ENCODE assay signal across 1 cellular context in genomic region chr9:136728080-136728547, GRCh38.
A peak's percentile ranks its signal among the peaks of the same experiment; 100 is the strongest.
TF ChIP-seq lines count a peak whose summit lies in the region.

No MANE protein-coding gene starts in this region.

TF ChIP-seq in WTC11, 78 proteins besides CTCF, POLR2A, EP300 and RAD21 (continued from another document):
- TF ChIP-seq ZNF671 (CRISPR knock-in tag; IDR thresholded peaks at IDR 0.05) (no peak; the same call in 1 of the 2 replicates), ZNF281 (CRISPR knock-in tag; IDR thresholded peaks at IDR 0.05) (peak; percentile 30; the same call in 1 of the 2 replicates), NFYB (CRISPR knock-in tag; conservative IDR thresholded peaks at IDR 0.05; ENCODE audit: low read depth) (0 out of 2 replicates have a peak, but pooled peaks have one; percentile 28), CREB1 (CRISPR knock-in tag; IDR thresholded peaks at IDR 0.05) (no peak; the same call in 1 of the 2 replicates), USF1 (CRISPR knock-in tag; IDR thresholded peaks at IDR 0.05) (peak; percentile 71)
